ENCODE assay signal across 20 cellular contexts in the genomic region with DNA sequence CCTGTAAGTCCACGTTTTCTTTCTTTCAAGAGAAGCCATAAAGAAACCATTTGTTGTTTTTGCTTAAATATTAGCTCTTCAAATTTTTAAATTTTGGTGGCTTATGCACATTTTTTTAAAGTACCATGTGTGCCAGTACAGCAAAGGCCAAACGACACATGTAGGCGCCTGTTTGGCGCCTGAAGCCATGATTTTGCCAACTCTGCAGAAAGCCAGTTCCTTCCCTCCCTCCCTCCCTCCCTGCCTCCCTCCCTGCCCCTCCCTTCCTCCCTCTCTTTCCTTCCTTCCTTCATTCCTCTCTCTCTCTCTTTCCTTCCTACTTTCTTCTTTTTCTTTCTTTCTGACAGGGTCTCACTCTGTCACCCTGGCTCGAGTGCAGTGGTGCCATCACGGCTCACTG.
DNase-seq lines count a peak whose midpoint lies in the region; ATAC-seq, FAIRE-seq and TF ChIP-seq lines count a peak whose summit lies in the region.
"Had no signal": no experiment of that assay in that cellular context is flagged by ENCODE, and none has a peak within 500 bp of the region (broad histone marks: within the 10 kb centered on the region; RNA-seq: fewer than 3 reads in every experiment).

No MANE protein-coding gene starts in this region.

- no peak for FAIRE-seq in HTR-8/SVneo (lab: Jason Lieb, UNC)
- FAIRE-seq: D721Med, H54 had no signal

- 83 to 89% (median 87%) methylated on average over 6 of the region's 6 CpGs for WGBS in stomach, 5 donors

- H3K4me3 ChIP-seq in SK-N-MC = peak overlapping the region; percentile 59
- H3K4me3 ChIP-seq in neural progenitor cell = no peak overlapping the region
- peak overlapping the region; percentile 54 for H3K4me3 ChIP-seq in thoracic aorta
- H3K4me3 ChIP-seq in stomach = no peak overlapping the region
- H3K4me3 ChIP-seq: SJSA1 had no signal

- peaks cover 28% of the 10 kb centered on the region for H3K4me1 ChIP-seq in neural progenitor cell
- peaks cover 16 to 72% of the 10 kb centered on the region in 2 donors for H3K4me1 ChIP-seq in thoracic aorta (ENCODE audit: control insufficient read depth in 1 of 2, low read depth in 2 of 2)
- peaks cover 0 to 5% (median 0%) of the 10 kb centered on the region in 4 donors for H3K4me1 ChIP-seq in stomach

- H3K27ac ChIP-seq in C4-2B (peak overlapping the region; percentile 92), SK-N-MC (peak overlapping the region; percentile 99), neural progenitor cell (no peak overlapping the region), thoracic aorta (peak overlapping the region; percentile 62 to 80), stomach (no peak overlapping the region)
- H3K27ac ChIP-seq: SJSA1 had no signal

- H3K27ac Mint-ChIP-seq in neural progenitor cell = no peak overlapping the region
- H3K27ac Mint-ChIP-seq: CD14-positive monocyte had no signal

- ATAC-seq in thoracic aorta (ENCODE audit: insufficient number of reproducible peaks, low FRiP score, low read depth) = no peak
- ATAC-seq: Right ventricle myocardium inferior had no signal

- TF ChIP-seq EP300 in stomach (IDR thresholded peaks at IDR 0.05) = no peak

- H3K36me3 ChIP-seq in SK-N-MC (ENCODE audit: insufficient read depth, low read length) (no peaks in the 10 kb centered on the region), neural progenitor cell (no peaks in the 10 kb centered on the region), thoracic aorta (no peaks in the 10 kb centered on the region), stomach (no peaks in the 10 kb centered on the region)
- H3K36me3 ChIP-seq: SJSA1 had no signal

- no peak for TF ChIP-seq POLR2A in stomach (IDR thresholded peaks at IDR 0.05)

- no peaks in the 10 kb centered on the region for H3K27me3 Mint-ChIP-seq in neural progenitor cell (ENCODE audit: insufficient read depth, low read depth)

- H4K20me1 ChIP-seq in neural progenitor cell (ENCODE audit: low read depth) = no peaks in the 10 kb centered on the region

- peak overlapping the region; percentile 17 for H2AFZ ChIP-seq in neural progenitor cell (replicated peaks)

- DNase-seq in SK-N-MC (ENCODE audit: low read depth, low spot score) (peak; percentile 47), neural progenitor cell (ENCODE audit: low spot score) (no peak), thoracic aorta (ENCODE audit: low spot score) (no peak), stomach (no peak), HTR-8/SVneo (ENCODE audit: insufficient read length, low spot score) (no peak)
- DNase-seq in stimulated activated CD4-positive, alpha-beta T cell treated with anti-CD3 and anti-CD28 coated beads, Interleukin-4, amount 100 ng/mL, for 1 hour = no peak
- DNase-seq: DMS53, GDM1, KG1, NCI-H1694 treated with DMSO at 0.1 percent for 48 hours, NCI-H2081 treated with DMSO at 0.1 percent for 48 hours, NCI-H2171 treated with DMSO at 0.1 percent for 48 hours, NCI-H526, OCI-M1 had no signal

- H3K36me3 Mint-ChIP-seq in neural progenitor cell = no peaks in the 10 kb centered on the region
- H3K36me3 Mint-ChIP-seq: CD14-positive monocyte had no signal

- no peak overlapping the region for H3K4me3 Mint-ChIP-seq in neural progenitor cell

- H3K79me2 ChIP-seq in neural progenitor cell (ENCODE audit: low read depth) = no peaks in the 10 kb centered on the region

- intact Hi-C loops in stomach (cut with DNase I; ENCODE audit: low total_unique reads) = no loop called here

- H3K4me1 Mint-ChIP-seq in neural progenitor cell = peaks cover 13% of the 10 kb centered on the region

- H3K9me3 Mint-ChIP-seq in neural progenitor cell = no peaks in the 10 kb centered on the region

- peak overlapping the region; percentile 68 for H3K9ac ChIP-seq in SK-N-MC (ENCODE audit: insufficient read length)
- no peak overlapping the region for H3K9ac ChIP-seq in neural progenitor cell

- H3K27me3 ChIP-seq in neural progenitor cell (no peaks in the 10 kb centered on the region), thoracic aorta (replicated peaks; ENCODE audit: insufficient read depth) (no peaks in the 10 kb centered on the region), stomach (no peaks in the 10 kb centered on the region)
- H3K27me3 ChIP-seq: SJSA1 had no signal

- H3K4me2 ChIP-seq in neural progenitor cell = no peak overlapping the region

- H3K9me3 ChIP-seq in SK-N-MC (ENCODE audit: low read depth, low read length) (no peaks in the 10 kb centered on the region), neural progenitor cell (ENCODE audit: low read depth) (no peaks in the 10 kb centered on the region), thoracic aorta (no peaks in the 10 kb centered on the region), stomach (no peaks in the 10 kb centered on the region)
- H3K9me3 ChIP-seq: SJSA1 had no signal

- H3F3A ChIP-seq in neural progenitor cell (ENCODE audit: low read depth) = peaks cover 7% of the 10 kb centered on the region

- TF ChIP-seq CTCF in C4-2B (conservative IDR thresholded peaks at IDR 0.05) (no peak), neural progenitor cell (IDR thresholded peaks at IDR 0.05) (no peak), thoracic aorta (IDR thresholded peaks at IDR 0.05) (no peak), stomach (IDR thresholded peaks at IDR 0.05) (no peak)

Comparison
In these comparisons a context has a peak if more than half of its experiments do, and no peak if none do; other contexts are left out.
1. H3K27ac ChIP-seq: peak in C4-2B (single experiment), SK-N-MC (single experiment) and thoracic aorta (2 of 2); none in neural progenitor cell (single experiment) and stomach (0 of 5).
2. H3K4me3 ChIP-seq: peak in SK-N-MC (single experiment) and thoracic aorta (single experiment); none in neural progenitor cell (single experiment) and stomach (0 of 4).